15 cellular contexts compared by ENCODE assay signal in genomic region chr14:91383439-91383838, GRCh38. TPM values are rescaled to one million over a fixed set of nuclear protein-coding genes. Genes with fewer than 3 reads are reported as not detected.
DNase-seq lines count a peak whose midpoint lies in the region; ATAC-seq and TF ChIP-seq lines count a peak whose summit lies in the region.
"Had no signal": no experiment of that assay in that cellular context is flagged by ENCODE, and none has a peak within 500 bp of the region (broad histone marks: within the 10 kb centered on the region; RNA-seq: fewer than 3 reads in every experiment).

No MANE protein-coding gene starts in this region.

- no peaks in the 10 kb centered on the region for H3K9me3 Mint-ChIP-seq in CD8-positive, alpha-beta memory T cell

- no peak overlapping the region for H3K9ac ChIP-seq in OCI-LY3 (ENCODE audit: low read length)
- H3K9ac ChIP-seq: SK-N-SH had no signal

- H3K4me1 ChIP-seq in CD8-positive, alpha-beta memory T cell (ENCODE audit: insufficient read depth, low read length), result peaks cover 99% of the 10 kb centered on the region
- H3K4me1 ChIP-seq in OCI-LY3 (ENCODE audit: low read length), result peaks cover 72% of the 10 kb centered on the region
- peaks cover 40% of the 10 kb centered on the region for H3K4me1 ChIP-seq in lower lobe of right lung
- peaks cover 35 to 60% (median 42%) of the 10 kb centered on the region in 4 donors for H3K4me1 ChIP-seq in upper lobe of left lung

- no peaks in the 10 kb centered on the region for H3K9me3 ChIP-seq in CD8-positive, alpha-beta memory T cell (ENCODE audit: low read length)
- H3K9me3 ChIP-seq in OCI-LY3 (ENCODE audit: insufficient read depth, low read length) (no peaks in the 10 kb centered on the region), lower lobe of right lung (no peaks in the 10 kb centered on the region), upper lobe of left lung (no peaks in the 10 kb centered on the region)
- H3K9me3 ChIP-seq: SK-N-SH, stomach had no signal

- ATAC-seq in lower lobe of right lung (no peak), GM21576 (IDR thresholded peaks at IDR 0.05; ENCODE audit: unreplicated experiment) (no peak), upper lobe of left lung (ENCODE audit: low FRiP score in 2 of 2) (no peak)
- ATAC-seq: activated naive CD4-positive, alpha-beta T cell treated with anti-CD3 and anti-CD28 coated beads, Interleukin-2, amount 50 U/mL, for 72 hours had no signal

- H3K27me3 Mint-ChIP-seq in CD8-positive, alpha-beta memory T cell, result no peaks in the 10 kb centered on the region

- H3K4me1 Mint-ChIP-seq in CD8-positive, alpha-beta memory T cell, result peaks cover 97 to 100% (median 97%) of the 10 kb centered on the region in 3 donors

- H4K20me1 ChIP-seq in OCI-LY3 (ENCODE audit: insufficient read depth, low read length), result peaks cover 95% of the 10 kb centered on the region

- peak overlapping the region in 2 of 7 donors; percentile 3 to 36 for H3K4me3 Mint-ChIP-seq in CD8-positive, alpha-beta memory T cell

- intact Hi-C loops in lower lobe of right lung (cut with DNase I), result no loop called here

- peaks cover 0 to 68% (median 7%) of the 10 kb centered on the region in 3 donors for H3K36me3 Mint-ChIP-seq in CD8-positive, alpha-beta memory T cell

- H3K27ac ChIP-seq in CD8-positive, alpha-beta memory T cell (ENCODE audit: low read depth, low read length), result no peak overlapping the region
- H3K27ac ChIP-seq in OCI-LY3 (ENCODE audit: low read length), result no peak overlapping the region
- H3K27ac ChIP-seq in lower lobe of right lung, result no peak overlapping the region
- H3K27ac ChIP-seq in upper lobe of left lung, result no peak overlapping the region
- H3K27ac ChIP-seq: stomach had no signal

- 49 to 61% methylated on average over 7 of the region's 7 CpGs for whole genome bisulfite sequencing in upper lobe of left lung, 2 donors

- CTCF ChIA-PET in CD8-positive, alpha-beta memory T cell (lab: Charles Lee), result interaction anchor here (0.9 kb wide), 1 partner anchor 15 kb away, joined by 3 read pairs; no protein-coding TSS in a partner anchor

- POLR2A ChIA-PET in CD8-positive, alpha-beta memory T cell (lab: Charles Lee), result no interaction called here

- H3K27me3 ChIP-seq in CD8-positive, alpha-beta memory T cell (ENCODE audit: insufficient read depth, low read length, poor library complexity, severe bottlenecking), result no peaks in the 10 kb centered on the region
- H3K27me3 ChIP-seq in OCI-LY3 (ENCODE audit: low read depth, low read length), result no peaks in the 10 kb centered on the region
- no peaks in the 10 kb centered on the region for H3K27me3 ChIP-seq in lower lobe of right lung (ENCODE audit: low read depth)
- H3K27me3 ChIP-seq in upper lobe of left lung, result no peaks in the 10 kb centered on the region
- H3K27me3 ChIP-seq: stomach had no signal

- peak overlapping the region; percentile 62 to 98 (median 90) for H3K27ac Mint-ChIP-seq in CD8-positive, alpha-beta memory T cell

- no peak overlapping the region for H3K4me3 ChIP-seq in CD8-positive, alpha-beta memory T cell (ENCODE audit: low read length)
- H3K4me3 ChIP-seq in OCI-LY3 (ENCODE audit: low read length) (no peak overlapping the region), lower lobe of right lung (no peak overlapping the region), upper lobe of left lung (no peak overlapping the region)
- H3K4me3 ChIP-seq: stomach had no signal

- no peak for TF ChIP-seq EP300 in upper lobe of left lung (IDR thresholded peaks at IDR 0.05)

- H2AFZ ChIP-seq in OCI-LY3 (ENCODE audit: low read depth, low read length), result no peak overlapping the region

- H3K79me2 ChIP-seq in OCI-LY3 (ENCODE audit: low read length), result peaks cover 100% of the 10 kb centered on the region

- no peak for DNase-seq in CD8-positive, alpha-beta memory T cell
- DNase-seq in ELF-1 (ENCODE audit: low read depth, low spot score), result peak; percentile 67
- peak; percentile 23 for DNase-seq in lower lobe of right lung
- DNase-seq in medulla oblongata (ENCODE audit: extremely low spot score), result no peak
- no peak for DNase-seq in G401 (ENCODE audit: low spot score)
- DNase-seq in upper lobe of left lung, result no peak
- DNase-seq: dermis blood vessel endothelial cell; foreskin fibroblast; NCI-H2171 treated with DMSO at 0.1 percent for 48 hours; SK-N-SH; stimulated activated CD4-positive, alpha-beta T cell treated with anti-CD3 and anti-CD28 coated beads, Interleukin-2, amount 100 ng/mL, for 24 hours; stomach had no signal

- no peak for TF ChIP-seq POLR2A in upper lobe of left lung (IDR thresholded peaks at IDR 0.05)

- peaks cover 14% of the 10 kb centered on the region for H3K36me3 ChIP-seq in CD8-positive, alpha-beta memory T cell (ENCODE audit: insufficient read depth, low read length)
- H3K36me3 ChIP-seq in OCI-LY3 (replicated peaks; ENCODE audit: low read depth, low read length), result peaks cover 21% of the 10 kb centered on the region
- H3K36me3 ChIP-seq in lower lobe of right lung, result no peaks in the 10 kb centered on the region
- H3K36me3 ChIP-seq in upper lobe of left lung, result no peaks in the 10 kb centered on the region
- H3K36me3 ChIP-seq: stomach had no signal

- TF ChIP-seq CTCF in OCI-LY3 (IDR thresholded peaks at IDR 0.05; ENCODE audit: low read depth, low read length), result no peak
- TF ChIP-seq CTCF in lower lobe of right lung (IDR thresholded peaks at IDR 0.05), result no peak
- no peak for TF ChIP-seq CTCF in upper lobe of left lung (IDR thresholded peaks at IDR 0.05)

- peak overlapping the region; percentile 87 for H3K4me2 ChIP-seq in OCI-LY3 (ENCODE audit: low read length)
- H3K4me2 ChIP-seq: SK-N-SH had no signal

- in situ Hi-C loops in G401 (cut with HindIII; ENCODE audit: low sequenced_read_pairs), result no loop called here

RNA-seq across cellular contexts. Expression of gene CCDC88C, which starts 34.2 kb away (rescaled TPM):
- total RNA-seq in CD8-positive, alpha-beta memory T cell, result 10 to 100 TPM; 71.7 to 74.1 TPM
- polyA plus RNA-seq in CD8-positive, alpha-beta memory T cell, result 42.3 TPM
- total RNA-seq in lower lobe of right lung, result 45.8 TPM
- total RNA-seq in G401 (2014; rRNA removed; shearing (Covaris generic)), result 14.0 and 16.9 TPM in 2 replicates
- total RNA-seq in upper lobe of left lung, result 100 to 1,000 TPM in 1 of 6 donors, 10 to 100 TPM in 5; 33.1 to 119 (median 54.5) TPM

Comparison
In these comparisons a context has a peak if more than half of its experiments do, and no peak if none do; other contexts are left out.
1. DNase-seq: peak in ELF-1 (single experiment) and lower lobe of right lung (single experiment); none in CD8-positive, alpha-beta memory T cell (0 of 5), medulla oblongata (single experiment), G401 (single experiment) and upper lobe of left lung (0 of 2).